Comparison of ENCODE assay signal across 1 cellular context in genomic region chr3:170062769-170063168, GRCh38.
TF ChIP-seq lines count a peak whose summit lies in the region.

No MANE protein-coding gene starts in this region.

TF ChIP-seq in GM23338, 12 proteins besides CTCF, POLR2A, EP300 and RAD21 (continued from another document):
- no peak for TF ChIP-seq ZNF462 (CRISPR knock-in tag; IDR thresholded peaks at IDR 0.05)
- TF ChIP-seq EZH2 (IDR thresholded peaks at IDR 0.05; ENCODE audit: low read depth, unreplicated experiment), result no peak
- TF ChIP-seq ZNF331 (CRISPR knock-in tag; IDR thresholded peaks at IDR 0.05; ENCODE audit: low read depth), result no peak
